In the genomic region with DNA sequence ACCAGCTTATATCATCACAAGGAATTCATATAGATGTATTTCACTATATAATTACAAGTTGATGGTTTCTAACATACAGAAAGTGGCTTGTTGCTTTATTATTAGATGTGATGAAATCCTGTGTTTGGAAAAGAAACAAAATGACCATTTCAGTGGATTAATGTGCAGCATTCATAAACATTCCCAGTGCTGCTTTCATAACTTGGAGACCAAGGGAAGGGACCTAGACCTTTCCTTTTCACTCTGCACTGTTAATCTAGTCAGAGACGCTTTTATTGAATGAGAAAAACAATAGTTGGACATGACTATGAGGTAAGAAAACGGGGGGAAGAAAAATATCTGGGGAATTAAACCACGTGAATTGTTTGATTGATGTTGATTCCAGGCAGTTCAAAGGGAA, we compare ENCODE assay signal across 25 cellular contexts.
"Had no signal": no experiment of that assay in that cellular context is flagged by ENCODE, and none has a peak within 500 bp of the region (broad histone marks: within the 10 kb centered on the region; RNA-seq: fewer than 3 reads in every experiment).

No MANE protein-coding gene starts in this region.

- DNase-seq: central memory CD4-positive, alpha-beta T cell; cortex of kidney; effector memory CD8-positive, alpha-beta T cell; esophagus squamous epithelium; foreskin keratinocyte; head of caudate nucleus; kidney glomerular epithelial cell; mammary epithelial cell; midbrain; occipital lobe; retina; sigmoid colon; stimulated activated CD4-positive, alpha-beta T cell treated with anti-CD3 and anti-CD28 coated beads, Interleukin-2, amount 100 ng/mL, for 24 hours; stimulated activated CD4-positive, alpha-beta T cell treated with anti-CD3 and anti-CD28 coated beads, Interleukin-4, amount 100 ng/mL, for 4 hours; stimulated activated naive CD4-positive, alpha-beta T cell; stomach; substantia nigra; transverse colon had no signal

- H3K27ac Mint-ChIP-seq: effector memory CD8-positive, alpha-beta T cell; natural killer cell treated with Interleukin-12 subunit alpha and Interleukin-12 subunit beta and Interleukin-15 and Interleukin-18, amount 100 ng/mL, for 72 hours had no signal

- H3K9me3 Mint-ChIP-seq: effector memory CD8-positive, alpha-beta T cell; natural killer cell treated with Interleukin-12 subunit alpha and Interleukin-12 subunit beta and Interleukin-15 and Interleukin-18, amount 100 ng/mL, for 72 hours had no signal

- H3K27me3 Mint-ChIP-seq: effector memory CD8-positive, alpha-beta T cell; natural killer cell treated with Interleukin-12 subunit alpha and Interleukin-12 subunit beta and Interleukin-15 and Interleukin-18, amount 100 ng/mL, for 72 hours had no signal

- ATAC-seq: effector memory CD8-positive, alpha-beta T cell; foreskin keratinocyte; left lobe of liver; natural killer cell treated with Interleukin-12 subunit alpha and Interleukin-12 subunit beta and Interleukin-15 and Interleukin-18, amount 100 ng/mL, for 72 hours had no signal

- H3K36me3 Mint-ChIP-seq: natural killer cell treated with Interleukin-12 subunit alpha and Interleukin-12 subunit beta and Interleukin-15 and Interleukin-18, amount 100 ng/mL, for 72 hours had no signal

- H3K4me3 ChIP-seq: esophagus squamous epithelium, hepatocyte, prostate gland, sigmoid colon, skin epidermis, stomach, transverse colon had no signal

- H3K27me3 ChIP-seq: esophagus squamous epithelium, foreskin keratinocyte, hepatocyte, sigmoid colon, stomach, transverse colon had no signal

- H3K4me1 ChIP-seq: esophagus squamous epithelium, foreskin keratinocyte, parathyroid adenoma, prostate gland, transverse colon had no signal

- H3K4me2 ChIP-seq: hepatocyte had no signal

- H3K27ac ChIP-seq: esophagus squamous epithelium, foreskin keratinocyte, hepatocyte, parathyroid adenoma, prostate gland, sigmoid colon, transverse colon had no signal

- H3K9me3 ChIP-seq: esophagus squamous epithelium, prostate gland, sigmoid colon, stomach, thoracic aorta, transverse colon had no signal

- H3K4me3 Mint-ChIP-seq: effector memory CD8-positive, alpha-beta T cell; natural killer cell treated with Interleukin-12 subunit alpha and Interleukin-12 subunit beta and Interleukin-15 and Interleukin-18, amount 100 ng/mL, for 72 hours had no signal

- H3K36me3 ChIP-seq: esophagus squamous epithelium, prostate gland, sigmoid colon, stomach, thoracic aorta, transverse colon had no signal

- H3K9ac ChIP-seq: parathyroid adenoma had no signal
